ENCODE assay signal across 16 cellular contexts in the genomic region with DNA sequence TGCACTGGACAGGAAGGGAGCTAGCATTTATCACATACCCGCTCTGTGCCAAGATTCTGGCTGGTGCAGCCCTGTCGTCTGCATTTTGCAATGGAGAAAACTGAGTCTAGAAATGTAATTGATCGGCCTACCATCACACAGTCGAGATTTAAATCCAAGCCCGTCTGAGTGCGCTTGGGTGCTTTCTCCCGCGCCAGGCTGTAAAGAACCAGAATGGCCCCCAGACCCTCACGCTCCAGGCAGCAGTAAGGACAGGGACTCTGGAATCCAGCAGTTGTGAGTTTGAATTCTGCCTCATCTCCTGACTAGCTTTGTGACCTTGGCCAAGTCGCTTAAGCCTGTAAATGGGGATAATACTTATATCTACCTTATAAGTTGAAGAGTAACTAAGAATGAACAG. TPM values are rescaled to one million over a fixed set of nuclear protein-coding genes. Genes with fewer than 3 reads are reported as not detected.
DNase-seq lines count a peak whose midpoint lies in the region; ATAC-seq and TF ChIP-seq lines count a peak whose summit lies in the region.
"Had no signal": no experiment of that assay in that cellular context is flagged by ENCODE, and none has a peak within 500 bp of the region (broad histone marks: within the 10 kb centered on the region; RNA-seq: fewer than 3 reads in every experiment).

No MANE protein-coding gene starts in this region.

- peaks cover 96% of the 10 kb centered on the region for H4K20me1 ChIP-seq in smooth muscle cell (ENCODE audit: low read depth)

- peaks cover 49% of the 10 kb centered on the region for H3K79me2 ChIP-seq in smooth muscle cell (ENCODE audit: low read depth)

- H3K4me3 ChIP-seq in breast epithelium = no peak overlapping the region
- H3K4me3 ChIP-seq in lower lobe of right lung = no peak overlapping the region
- H3K4me3 ChIP-seq in smooth muscle cell = no peak overlapping the region
- H3K4me3 ChIP-seq in naive thymus-derived CD4-positive, alpha-beta T cell (ENCODE audit: low read length) = no peak overlapping the region

- H2AFZ ChIP-seq in smooth muscle cell (ENCODE audit: low read depth) = no peak overlapping the region

- no peaks in the 10 kb centered on the region for H3K9me3 Mint-ChIP-seq in IgD-negative memory B cell
- no peaks in the 10 kb centered on the region for H3K9me3 Mint-ChIP-seq in naive thymus-derived CD4-positive, alpha-beta T cell
- H3K9me3 Mint-ChIP-seq: memory B cell had no signal

- H3K27me3 ChIP-seq in breast epithelium = no peaks in the 10 kb centered on the region
- no peaks in the 10 kb centered on the region for H3K27me3 ChIP-seq in lower lobe of right lung (ENCODE audit: low read depth)
- no peaks in the 10 kb centered on the region for H3K27me3 ChIP-seq in smooth muscle cell (ENCODE audit: low read depth)
- no peaks in the 10 kb centered on the region for H3K27me3 ChIP-seq in naive thymus-derived CD4-positive, alpha-beta T cell (ENCODE audit: control insufficient read depth in 2 of 2, insufficient read depth in 2 of 2, low read length in 2 of 2)
- H3K27me3 ChIP-seq: pancreas had no signal

- H3K36me3 Mint-ChIP-seq in IgD-negative memory B cell = peaks cover 3% of the 10 kb centered on the region
- peaks cover 0 to 28% (median 9%) of the 10 kb centered on the region in 5 donors for H3K36me3 Mint-ChIP-seq in naive thymus-derived CD4-positive, alpha-beta T cell

- H3K9me3 ChIP-seq in breast epithelium (no peaks in the 10 kb centered on the region), lower lobe of right lung (no peaks in the 10 kb centered on the region), smooth muscle cell (replicated peaks; ENCODE audit: low read depth) (no peaks in the 10 kb centered on the region)
- no peaks in the 10 kb centered on the region for H3K9me3 ChIP-seq in naive thymus-derived CD4-positive, alpha-beta T cell (ENCODE audit: control insufficient read depth in 2 of 3, low read length in 3 of 3)
- H3K9me3 ChIP-seq: pancreas had no signal

- peaks cover 8 to 37% of the 10 kb centered on the region in 2 donors for H3K4me1 ChIP-seq in breast epithelium
- H3K4me1 ChIP-seq in lower lobe of right lung = peaks cover 70% of the 10 kb centered on the region
- no peaks in the 10 kb centered on the region for H3K4me1 ChIP-seq in smooth muscle cell (ENCODE audit: low read depth)
- H3K4me1 ChIP-seq in naive thymus-derived CD4-positive, alpha-beta T cell (ENCODE audit: control insufficient read depth in 2 of 2, insufficient read depth in 2 of 2, low read length in 2 of 2) = peaks cover 0 to 7% of the 10 kb centered on the region in 2 donors

- H3K27ac ChIP-seq in breast epithelium (peak overlapping the region; percentile 94 to 96), lower lobe of right lung (peak overlapping the region; percentile 64), smooth muscle cell (ENCODE audit: low read depth) (peak overlapping the region; percentile 71)
- H3K27ac ChIP-seq in naive thymus-derived CD4-positive, alpha-beta T cell (ENCODE audit: low read depth, low read length) = no peak overlapping the region

- no peaks in the 10 kb centered on the region for H3K27me3 Mint-ChIP-seq in IgD-negative memory B cell
- no peaks in the 10 kb centered on the region for H3K27me3 Mint-ChIP-seq in naive thymus-derived CD4-positive, alpha-beta T cell
- H3K27me3 Mint-ChIP-seq: memory B cell, T-helper 17 cell had no signal

- no peak for TF ChIP-seq POLR2A in breast epithelium (IDR thresholded peaks at IDR 0.05)

- CTCF ChIA-PET in naive thymus-derived CD4-positive, alpha-beta T cell (lab: Charles Lee) = no interaction called here

- POLR2A ChIA-PET in naive thymus-derived CD4-positive, alpha-beta T cell (lab: Charles Lee) = interaction anchor here (0.5 kb wide), 1 partner anchor 38 kb away, joined by 4 read pairs; no protein-coding TSS in a partner anchor

- DNase-seq in breast epithelium (ENCODE audit: low spot score in 2 of 2) = no peak
- DNase-seq in lower lobe of right lung = no peak
- DNase-seq in smooth muscle cell (lab: John Stamatoyannopoulos, UW; ENCODE audit: unreplicated experiment) = no peak
- DNase-seq in Kasumi-1 (lab: John Stamatoyannopoulos, UW) = no peak
- no peak for DNase-seq in NCI-H345 (lab: John Stamatoyannopoulos, UW)
- DNase-seq in naive thymus-derived CD4-positive, alpha-beta T cell = no peak
- DNase-seq in T1000 (lab: John Stamatoyannopoulos, UW) = no peak
- DNase-seq: activated CD4-positive, alpha-beta T cell treated with anti-CD3 and anti-CD28 coated beads for 4 hours; activated T-cell treated with anti-CD3 and anti-CD28 coated beads, Interleukin-2, amount 50 U/mL, for 72 hours; NCI-H1436; NCI-H510A; stimulated activated CD4-positive, alpha-beta T cell treated with anti-CD3 and anti-CD28 coated beads, Interleukin-2, amount 100 ng/mL, for 24 hours; T-helper 17 cell had no signal

- intact Hi-C loops in breast epithelium (cut with DNase I; ENCODE audit: low total_unique reads) = no loop called here
- intact Hi-C loops in lower lobe of right lung (cut with DNase I) = no loop called here
- intact Hi-C loops in naive thymus-derived CD4-positive, alpha-beta T cell (cut with micrococcal nuclease) = no loop called here

- H3F3A ChIP-seq in smooth muscle cell (ENCODE audit: low read depth) = peaks cover 9% of the 10 kb centered on the region

- no peaks in the 10 kb centered on the region for H3K36me3 ChIP-seq in breast epithelium
- H3K36me3 ChIP-seq in lower lobe of right lung = peaks cover 61% of the 10 kb centered on the region
- H3K36me3 ChIP-seq in smooth muscle cell (ENCODE audit: low read depth) = no peaks in the 10 kb centered on the region
- peaks cover 7 to 71% (median 15%) of the 10 kb centered on the region in 3 experiments for H3K36me3 ChIP-seq in naive thymus-derived CD4-positive, alpha-beta T cell (ENCODE audit: control insufficient read depth in 2 of 3, insufficient read depth in 3 of 3, low read length in 3 of 3)

- ATAC-seq in lower lobe of right lung = no peak
- no peak for ATAC-seq in naive thymus-derived CD4-positive, alpha-beta T cell
- ATAC-seq: activated T-cell treated with anti-CD3 and anti-CD28 coated beads, Interleukin-2, amount 50 U/mL, for 72 hours; T-helper 17 cell had no signal

- H3K9ac ChIP-seq in smooth muscle cell (ENCODE audit: low read depth) = no peak overlapping the region

- peaks cover 2 to 18% (median 15%) of the 10 kb centered on the region in 3 donors for H3K4me1 Mint-ChIP-seq in IgD-negative memory B cell
- H3K4me1 Mint-ChIP-seq in naive thymus-derived CD4-positive, alpha-beta T cell = peaks cover 20 to 50% (median 30%) of the 10 kb centered on the region in 7 donors

- 95% methylated on average over 10 of the region's 10 CpGs for WGBS in smooth muscle cell (ENCODE audit: low lambda C conversion rate)

- peak overlapping the region in 2 of 3 donors; percentile 7 to 80 for H3K27ac Mint-ChIP-seq in IgD-negative memory B cell
- peak overlapping the region in 1 of 9 donors; percentile 75 for H3K27ac Mint-ChIP-seq in naive thymus-derived CD4-positive, alpha-beta T cell
- H3K27ac Mint-ChIP-seq: activated T-cell treated with anti-CD3 and anti-CD28 coated beads, Interleukin-2, amount 50 U/mL, for 72 hours; memory B cell; T-helper 17 cell had no signal

- H3K4me2 ChIP-seq in smooth muscle cell = no peak overlapping the region

- no peak for TF ChIP-seq CTCF in breast epithelium (IDR thresholded peaks at IDR 0.05)
- no peak for TF ChIP-seq CTCF in lower lobe of right lung (IDR thresholded peaks at IDR 0.05)
- no peak for TF ChIP-seq CTCF in smooth muscle cell (IDR thresholded peaks at IDR 0.05; ENCODE audit: borderline replicate concordance, insufficient read depth, poor library complexity, severe bottlenecking)

- no peak overlapping the region for H3K4me3 Mint-ChIP-seq in IgD-negative memory B cell
- H3K4me3 Mint-ChIP-seq in naive thymus-derived CD4-positive, alpha-beta T cell = no peak overlapping the region
- H3K4me3 Mint-ChIP-seq: activated T-cell treated with anti-CD3 and anti-CD28 coated beads, Interleukin-2, amount 50 U/mL, for 72 hours; memory B cell; T-helper 17 cell had no signal

RNA-seq across cellular contexts. Expression of gene DYNLRB1, which starts 10.8 kb away (rescaled TPM):
- polyA plus RNA-seq in IgD-negative memory B cell (333 TPM), smooth muscle cell (202 and 266 TPM in 2 replicates)
- total RNA-seq in breast epithelium (10 to 100 TPM; 77.7 to 100.0 (median 98.1) TPM), lower lobe of right lung (161 TPM), smooth muscle cell (185 and 224 TPM in 2 replicates)
- total RNA-seq in naive thymus-derived CD4-positive, alpha-beta T cell = 10 to 100 TPM; 45.9 to 91.9 (median 60.7) TPM
- polyA plus RNA-seq in naive thymus-derived CD4-positive, alpha-beta T cell = 100 to 1,000 TPM; 246 to 275 TPM

RNA-seq across cellular contexts. Expression of gene MAP1LC3A, which starts 31.5 kb away (rescaled TPM):
- 8.6 TPM for polyA plus RNA-seq in IgD-negative memory B cell
- total RNA-seq in breast epithelium = 10 to 100 TPM; 39.2 to 58.2 (median 51.5) TPM
- total RNA-seq in lower lobe of right lung = 51.6 TPM
- 32.4 and 47.8 TPM in 2 replicates for total RNA-seq in smooth muscle cell
- 84.0 and 95.4 TPM in 2 replicates for polyA plus RNA-seq in smooth muscle cell
- 10 to 100 TPM in 1 of 5 experiments, 1 to 10 TPM in 2, under 1 TPM in 2; 0.60 to 10.3 (median 6.3) TPM for total RNA-seq in naive thymus-derived CD4-positive, alpha-beta T cell
- polyA plus RNA-seq in naive thymus-derived CD4-positive, alpha-beta T cell = 1 to 10 TPM; 1.1 to 1.7 TPM
